In genomic region chr22:38872831-38873248, GRCh38 we compare ENCODE assay signal across 8 cellular contexts. TPM values are rescaled to one million over a fixed set of nuclear protein-coding genes. Genes with fewer than 3 reads are reported as not detected.
DNase-seq lines count a peak whose midpoint lies in the region; ATAC-seq and TF ChIP-seq lines count a peak whose summit lies in the region.

No MANE protein-coding gene starts in this region.

- peaks cover 18% of the 10 kb centered on the region for H3K27me3 ChIP-seq in MG63
- H3K27me3 ChIP-seq in adrenal gland, result no peaks in the 10 kb centered on the region
- H3K27me3 ChIP-seq in right atrium auricular region, result no peaks in the 10 kb centered on the region
- no peaks in the 10 kb centered on the region for H3K27me3 ChIP-seq in parathyroid adenoma (ENCODE audit: control insufficient read depth, insufficient read depth, low read length)

- no peak for ATAC-seq in HG03097 (IDR thresholded peaks at IDR 0.05; ENCODE audit: low FRiP score, unreplicated experiment)

- H3K79me2 ChIP-seq in parathyroid adenoma, result peaks cover 6% of the 10 kb centered on the region

- H3K36me3 ChIP-seq in MG63 (peaks cover 15% of the 10 kb centered on the region), adrenal gland (replicated peaks in 1 of 2) (peaks cover 0 to 17% of the 10 kb centered on the region in 2 donors), right atrium auricular region (peaks cover 20% of the 10 kb centered on the region), parathyroid adenoma (ENCODE audit: control insufficient read depth, insufficient read depth, low read length) (no peaks in the 10 kb centered on the region)

- H3K4me3 ChIP-seq in MG63 (peak overlapping the region; percentile 55), adrenal gland (peak overlapping the region in 3 of 4 donors; percentile 42 to 86 (median 80)), right atrium auricular region (peak overlapping the region; percentile 64 to 79), parathyroid adenoma (ENCODE audit: low read depth, low read length) (peak overlapping the region; percentile 94)

- intact Hi-C loops in adrenal gland (cut with DNase I), result loop anchor here (5.0 to 10.0 kb wide), 2 partner anchors 49 to 52 kb away; no protein-coding TSS in a partner anchor

- H3K27ac ChIP-seq in adrenal gland, result peak overlapping the region; percentile 84 to 99 (median 88)
- peak overlapping the region; percentile 98 to 99 for H3K27ac ChIP-seq in right atrium auricular region
- peak overlapping the region; percentile 99 for H3K27ac ChIP-seq in parathyroid adenoma

- peak overlapping the region; percentile 99 for H3K4me2 ChIP-seq in parathyroid adenoma (ENCODE audit: low read length)

- peak; percentile 14 for DNase-seq in DMS79 (lab: John Stamatoyannopoulos, UW)
- DNase-seq in MG63, result peak; percentile 19
- DNase-seq in adrenal gland, result peak; percentile 68 to 84 (median 75)
- peak; percentile 73 for DNase-seq in right atrium auricular region (ENCODE audit: low spot score)
- DNase-seq in HUDEP-2 (lab: John Stamatoyannopoulos, UW; ENCODE audit: unreplicated experiment in 76 of 76), result no peak
- no peak for DNase-seq in NCI-H446 (lab: John Stamatoyannopoulos, UW)

- H3K9ac ChIP-seq in parathyroid adenoma, result peak overlapping the region; percentile 80

- 0% methylated on average over 8 to 37 of the region's 37 CpGs for WGBS in adrenal gland, 4 donors

- peak overlapping the region; percentile 89 for H2AFZ ChIP-seq in parathyroid adenoma

- peaks cover 17 to 38% of the 10 kb centered on the region in 2 donors for H3K4me1 ChIP-seq in adrenal gland (replicated peaks in 1 of 2)
- peaks cover 0 to 39% of the 10 kb centered on the region in 2 donors for H3K4me1 ChIP-seq in right atrium auricular region
- H3K4me1 ChIP-seq in parathyroid adenoma, result peaks cover 26% of the 10 kb centered on the region

- H3K9me3 ChIP-seq in MG63 (no peaks in the 10 kb centered on the region), adrenal gland (replicated peaks in 1 of 3) (no peaks in the 10 kb centered on the region), right atrium auricular region (no peaks in the 10 kb centered on the region), parathyroid adenoma (ENCODE audit: control insufficient read depth, low read length) (no peaks in the 10 kb centered on the region)

- TF ChIP-seq POLR2A in adrenal gland (IDR thresholded peaks at IDR 0.05), result peak; percentile 60 to 71

- peak in 2 of 6 experiments; percentile 4 to 7 for TF ChIP-seq CTCF in adrenal gland (IDR thresholded peaks at IDR 0.05)
- no peak for TF ChIP-seq CTCF in right atrium auricular region (IDR thresholded peaks at IDR 0.05)
- TF ChIP-seq CTCF in parathyroid adenoma (IDR thresholded peaks at IDR 0.05), result no peak

RNA-seq across cellular contexts. Expression of gene CBX6, which starts 0.8 kb away (rescaled TPM):
- 9.1 and 18.9 TPM in 2 replicates for total RNA-seq in MG63 (2014; rRNA removed; shearing (Covaris generic); ENCODE audit: low replicate concordance)
- total RNA-seq in adrenal gland (100 to 1,000 TPM in 1 of 8 donors, 10 to 100 TPM in 7; 48.0 to 151 (median 79.5) TPM), right atrium auricular region (10 to 100 TPM; 28.0 to 57.0 TPM)
- polyA plus RNA-seq in adrenal gland, result 10 to 100 TPM; 21.0 to 87.3 (median 38.8) TPM

RNA-seq across cellular contexts. Expression of gene NPTXR, which starts 29.0 kb away (rescaled TPM):
- 0.76 and 1.8 TPM in 2 replicates for total RNA-seq in MG63 (2014; rRNA removed; shearing (Covaris generic); ENCODE audit: low replicate concordance)
- 10 to 100 TPM in 7 of 8 donors, 1 to 10 TPM in 1; 6.9 to 26.9 (median 13.4) TPM for total RNA-seq in adrenal gland
- 1 to 10 TPM; 3.4 to 4.7 (median 4.4) TPM for polyA plus RNA-seq in adrenal gland
- total RNA-seq in right atrium auricular region, result 10 to 100 TPM; 18.0 to 24.6 TPM

Comparison
In these comparisons a context has a peak if more than half of its experiments do, and no peak if none do; other contexts are left out.
1. DNase-seq: peak in DMS79 (single experiment), MG63 (single experiment), adrenal gland (7 of 7) and right atrium auricular region (single experiment); none in HUDEP-2 (0 of 76) and NCI-H446 (0 of 2).
2. Peak in every context shown above with its lines, with median percentiles within 50 percentile points of each other: H3K4me3 ChIP-seq and H3K27ac ChIP-seq.